In genomic region chr1:96772972-96773371, GRCh38 we compare ENCODE assay signal across 25 cellular contexts.
"Had no signal": no experiment of that assay in that cellular context is flagged by ENCODE, and none has a peak within 500 bp of the region (broad histone marks: within the 10 kb centered on the region; RNA-seq: fewer than 3 reads in every experiment).

No MANE protein-coding gene starts in this region.

- H3K9me3 Mint-ChIP-seq: activated CD8-positive, alpha-beta T cell treated with anti-CD3 and anti-CD28 coated beads for 36 hours; activated naive CD8-positive, alpha-beta T cell treated with anti-CD3 and anti-CD28 coated beads, Interleukin-2, amount 10 ng/mL, durations not matched to agents 7 days and 5 days; T-helper 1 cell treated with Interleukin-12 subunit alpha and Interleukin-12 subunit beta and Interleukin-4 antibody, amounts not matched to agents 30 μg/mL and 1 μg/mL, for 36 hours had no signal

- H3K4me3 ChIP-seq: adrenal gland, breast epithelium, SJSA1 had no signal

- H3K27me3 Mint-ChIP-seq: activated CD4-positive, alpha-beta T cell treated with anti-CD3 and anti-CD28 coated beads for 36 hours; activated CD8-positive, alpha-beta T cell treated with anti-CD3 and anti-CD28 coated beads for 36 hours; activated naive CD8-positive, alpha-beta T cell treated with anti-CD3 and anti-CD28 coated beads, Interleukin-2, amount 10 ng/mL, durations not matched to agents 7 days and 5 days had no signal

- H3K4me1 Mint-ChIP-seq: activated CD4-positive, alpha-beta T cell treated with anti-CD3 and anti-CD28 coated beads for 36 hours; activated naive CD8-positive, alpha-beta T cell treated with anti-CD3 and anti-CD28 coated beads, Interleukin-2, amount 10 ng/mL, durations not matched to agents 7 days and 5 days had no signal

- H3K27me3 ChIP-seq: adrenal gland, breast epithelium, SJSA1 had no signal

- DNase-seq: activated CD4-positive, alpha-beta T cell treated with anti-CD3 and anti-CD28 coated beads for 36 hours; activated CD4-positive, CD25-positive, alpha-beta regulatory T cell; activated CD8-positive, alpha-beta memory T cell treated with anti-CD3 and anti-CD28 coated beads, Interleukin-2, amount 50 U/mL, for 4 hours; activated CD8-positive, alpha-beta T cell treated with anti-CD3 and anti-CD28 coated beads for 36 hours; activated naive CD4-positive, alpha-beta T cell treated with anti-CD3 and anti-CD28 coated beads, Interleukin-2, amount 50 U/mL, for 16 hours; activated naive CD8-positive, alpha-beta T cell treated with anti-CD3 and anti-CD28 coated beads, Interleukin-2, amount 10 ng/mL, durations not matched to agents 7 days and 5 days; adrenal gland; aorta; caudate nucleus; Kasumi-1; KBM-7; NCI-H1048; NCI-H187 treated with DMSO at 0.1 percent for 48 hours; NCI-H2081 treated with DMSO at 0.1 percent for 48 hours; NCI-H2171 treated with DMSO at 0.1 percent for 48 hours; NCI-H226; NCI-H526; NK-92 treated with Interleukin-12 subunit alpha and Interleukin-12 subunit beta, amount 100 ng/mL, for 24 hours; PC-3; SHP77; T-helper 9 cell had no signal

- H3K4me1 ChIP-seq: adrenal gland, breast epithelium, SJSA1 had no signal

- H3K9me3 ChIP-seq: breast epithelium, SJSA1 had no signal

- H3K27ac ChIP-seq: adrenal gland, breast epithelium, SJSA1 had no signal

- H3K36me3 ChIP-seq: breast epithelium had no signal

- ATAC-seq: activated CD4-positive, alpha-beta T cell treated with anti-CD3 and anti-CD28 coated beads for 36 hours; activated CD8-positive, alpha-beta T cell treated with anti-CD3 and anti-CD28 coated beads for 36 hours; PC-3; SK-N-SH treated with all-trans-retinoic acid at 6 μM for 48 hours had no signal

- H3K27ac Mint-ChIP-seq: activated CD8-positive, alpha-beta T cell treated with anti-CD3 and anti-CD28 coated beads for 36 hours; activated naive CD8-positive, alpha-beta T cell treated with anti-CD3 and anti-CD28 coated beads, Interleukin-2, amount 10 ng/mL, durations not matched to agents 7 days and 5 days had no signal

- H3K4me3 Mint-ChIP-seq: activated CD4-positive, alpha-beta T cell treated with anti-CD3 and anti-CD28 coated beads for 36 hours; activated CD8-positive, alpha-beta T cell treated with anti-CD3 and anti-CD28 coated beads for 36 hours; activated naive CD8-positive, alpha-beta T cell treated with anti-CD3 and anti-CD28 coated beads, Interleukin-2, amount 10 ng/mL, durations not matched to agents 7 days and 5 days; T-helper 1 cell treated with Interleukin-12 subunit alpha and Interleukin-12 subunit beta and Interleukin-4 antibody, amounts not matched to agents 30 μg/mL and 1 μg/mL, for 36 hours had no signal
